ENCODE assay signal across 20 cellular contexts in genomic region chr9:132136151-132136892, GRCh38.
"Had no signal": no experiment of that assay in that cellular context is flagged by ENCODE, and none has a peak within 500 bp of the region (broad histone marks: within the 10 kb centered on the region; RNA-seq: fewer than 3 reads in every experiment).

No MANE protein-coding gene starts in this region.

- H3K36me3 ChIP-seq: esophagus muscularis mucosa, gastrocnemius medialis, sigmoid colon, thyroid gland, upper lobe of right lung had no signal

- DNase-seq: activated CD4-positive, alpha-beta T cell treated with anti-CD3 and anti-CD28 coated beads, Interleukin-2, amount 10 ng/mL, durations not matched to agents 24 days and 14 days; activated CD8-positive, alpha-beta memory T cell treated with anti-CD3 and anti-CD28 coated beads, Interleukin-2, amount 10 ng/mL, durations not matched to agents 7 days and 5 days; activated CD8-positive, alpha-beta T cell treated with anti-CD3 and anti-CD28 coated beads for 36 hours; activated effector memory CD4-positive, alpha-beta T cell treated with anti-CD3 and anti-CD28 coated beads, Interleukin-2, amount 50 U/mL, for 16 hours; activated naive CD4-positive, alpha-beta T cell treated with anti-CD3 and anti-CD28 coated beads, Interleukin-2, amount 10 ng/mL, durations not matched to agents 7 days and 5 days; activated T-cell treated with anti-CD3 and anti-CD28 coated beads for 4 hours; effector memory CD8-positive, alpha-beta T cell; gastrocnemius medialis; left cardiac atrium; sigmoid colon; stimulated activated CD4-positive, alpha-beta T cell treated with anti-CD3 and anti-CD28 coated beads, Interleukin-4, amount 100 ng/mL, for 1 hour; stimulated activated naive CD4-positive, alpha-beta T cell treated with Interleukin-2 at 50 U/mL for 16 hours; thyroid gland; upper lobe of right lung had no signal

- H3K27ac Mint-ChIP-seq: activated CD4-positive, alpha-beta T cell treated with anti-CD3 and anti-CD28 coated beads, Interleukin-2, amount 10 ng/mL, durations not matched to agents 24 days and 14 days; activated CD8-positive, alpha-beta memory T cell treated with anti-CD3 and anti-CD28 coated beads, Interleukin-2, amount 10 ng/mL, durations not matched to agents 7 days and 5 days; activated CD8-positive, alpha-beta T cell treated with anti-CD3 and anti-CD28 coated beads for 36 hours; activated naive CD4-positive, alpha-beta T cell treated with anti-CD3 and anti-CD28 coated beads, Interleukin-2, amount 10 ng/mL, durations not matched to agents 7 days and 5 days; dendritic cell treated with granulocyte-macrophage colony-stimulating factor and Interleukin-4, amounts not matched to agents 40 ng/mL and 50 ng/mL, for 4 days; effector memory CD8-positive, alpha-beta T cell; memory B cell; nephron; T-helper 1 cell treated with Interleukin-12 subunit alpha and Interleukin-12 subunit beta and Interleukin-4 antibody, amounts not matched to agents 30 μg/mL and 1 μg/mL, for 36 hours had no signal

- H3K4me3 ChIP-seq: esophagus muscularis mucosa, gastrocnemius medialis, sigmoid colon, smooth muscle cell, thyroid gland, upper lobe of right lung had no signal

- H3K36me3 Mint-ChIP-seq: activated CD8-positive, alpha-beta memory T cell treated with anti-CD3 and anti-CD28 coated beads, Interleukin-2, amount 10 ng/mL, durations not matched to agents 7 days and 5 days; activated naive CD4-positive, alpha-beta T cell treated with anti-CD3 and anti-CD28 coated beads, Interleukin-2, amount 10 ng/mL, durations not matched to agents 7 days and 5 days; memory B cell had no signal

- H3K27me3 ChIP-seq: thyroid gland had no signal

- H3K4me1 ChIP-seq: gastrocnemius medialis, upper lobe of right lung had no signal

- ATAC-seq: activated CD8-positive, alpha-beta memory T cell treated with anti-CD3 and anti-CD28 coated beads, Interleukin-2, amount 10 ng/mL, durations not matched to agents 7 days and 5 days; activated CD8-positive, alpha-beta T cell treated with anti-CD3 and anti-CD28 coated beads for 36 hours; effector memory CD8-positive, alpha-beta T cell; gastrocnemius medialis; left cardiac atrium; upper lobe of right lung had no signal

- H3K4me1 Mint-ChIP-seq: activated CD4-positive, alpha-beta T cell treated with anti-CD3 and anti-CD28 coated beads, Interleukin-2, amount 10 ng/mL, durations not matched to agents 24 days and 14 days; activated naive CD4-positive, alpha-beta T cell treated with anti-CD3 and anti-CD28 coated beads, Interleukin-2, amount 10 ng/mL, durations not matched to agents 7 days and 5 days had no signal

- H3K27ac ChIP-seq: esophagus muscularis mucosa, gastrocnemius medialis, sigmoid colon, thyroid gland, upper lobe of right lung had no signal

- H3K4me3 Mint-ChIP-seq: activated CD4-positive, alpha-beta T cell treated with anti-CD3 and anti-CD28 coated beads, Interleukin-2, amount 10 ng/mL, durations not matched to agents 24 days and 14 days; activated CD8-positive, alpha-beta memory T cell treated with anti-CD3 and anti-CD28 coated beads, Interleukin-2, amount 10 ng/mL, durations not matched to agents 7 days and 5 days; activated CD8-positive, alpha-beta T cell treated with anti-CD3 and anti-CD28 coated beads for 36 hours; activated naive CD4-positive, alpha-beta T cell treated with anti-CD3 and anti-CD28 coated beads, Interleukin-2, amount 10 ng/mL, durations not matched to agents 7 days and 5 days; dendritic cell treated with granulocyte-macrophage colony-stimulating factor and Interleukin-4, amounts not matched to agents 40 ng/mL and 50 ng/mL, for 4 days; effector memory CD8-positive, alpha-beta T cell; memory B cell; nephron; T-helper 1 cell treated with Interleukin-12 subunit alpha and Interleukin-12 subunit beta and Interleukin-4 antibody, amounts not matched to agents 30 μg/mL and 1 μg/mL, for 36 hours had no signal

- H3K9me3 ChIP-seq: esophagus muscularis mucosa, gastrocnemius medialis, sigmoid colon, thyroid gland, upper lobe of right lung had no signal

- H3K4me2 ChIP-seq: smooth muscle cell had no signal

- H3K9me3 Mint-ChIP-seq: activated CD4-positive, alpha-beta T cell treated with anti-CD3 and anti-CD28 coated beads, Interleukin-2, amount 10 ng/mL, durations not matched to agents 24 days and 14 days; activated CD8-positive, alpha-beta T cell treated with anti-CD3 and anti-CD28 coated beads for 36 hours; activated naive CD4-positive, alpha-beta T cell treated with anti-CD3 and anti-CD28 coated beads, Interleukin-2, amount 10 ng/mL, durations not matched to agents 7 days and 5 days; dendritic cell treated with granulocyte-macrophage colony-stimulating factor and Interleukin-4, amounts not matched to agents 40 ng/mL and 50 ng/mL, for 4 days; effector memory CD8-positive, alpha-beta T cell; memory B cell; nephron; T-helper 1 cell treated with Interleukin-12 subunit alpha and Interleukin-12 subunit beta and Interleukin-4 antibody, amounts not matched to agents 30 μg/mL and 1 μg/mL, for 36 hours had no signal
